In the genomic region with DNA sequence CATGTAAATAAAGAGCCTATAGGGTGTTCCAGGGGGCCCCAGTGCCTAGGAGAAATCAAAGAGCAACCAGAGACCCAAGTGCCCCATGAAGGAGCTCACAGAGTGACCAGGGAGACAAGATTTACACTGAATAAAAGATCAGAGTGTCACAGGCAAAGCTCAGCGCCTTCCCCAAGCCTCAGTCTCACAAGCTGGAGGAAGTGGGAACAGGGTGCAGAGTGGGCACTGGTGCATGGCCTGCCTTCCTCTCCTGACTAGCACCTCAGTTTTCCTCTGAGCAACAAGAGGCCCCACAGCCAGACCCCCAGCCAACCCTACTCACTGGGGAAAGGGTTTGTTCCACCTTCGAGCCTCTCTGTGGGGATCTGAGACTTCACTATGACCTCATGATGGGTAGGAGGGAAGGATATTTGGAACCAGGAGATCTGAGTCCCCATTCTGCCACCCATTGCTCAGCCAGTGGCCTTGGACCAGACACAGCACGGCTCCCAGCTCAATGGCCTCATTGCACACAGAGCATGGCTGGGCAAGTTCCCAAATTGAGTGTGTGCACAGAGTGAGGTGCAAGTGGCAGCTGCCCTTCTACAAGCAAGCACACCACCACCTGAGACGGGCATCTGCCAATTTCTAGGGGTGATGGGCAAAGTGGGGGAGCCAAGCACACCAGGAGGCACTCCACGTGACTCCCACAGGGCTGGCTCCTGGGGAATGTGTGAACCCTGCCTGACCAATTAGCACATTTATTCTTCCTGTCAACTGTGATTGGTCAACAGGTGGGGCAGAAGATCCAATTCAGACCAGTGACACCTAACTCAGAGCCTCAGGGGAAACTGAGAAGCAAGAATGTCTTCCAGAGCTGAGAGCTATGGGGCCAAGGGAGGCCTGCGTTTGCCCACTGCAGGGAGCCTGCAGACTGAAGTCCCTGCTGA, we compare ENCODE assay signal across 27 cellular contexts. TPM values are rescaled to one million over a fixed set of nuclear protein-coding genes. Genes with fewer than 3 reads are reported as not detected.
A peak's percentile ranks its signal among the peaks of the same experiment; 100 is the strongest.
DNase-seq lines count a peak whose midpoint lies in the region; ATAC-seq, FAIRE-seq and TF ChIP-seq lines count a peak whose summit lies in the region.
"Had no signal": no experiment of that assay in that cellular context is flagged by ENCODE, and none has a peak within 500 bp of the region (broad histone marks: within the 10 kb centered on the region; RNA-seq: fewer than 3 reads in every experiment).

No MANE protein-coding gene starts in this region.

- DNase-seq in NCI-H1092 treated with DMSO at 0.1 percent for 48 hours (lab: John Stamatoyannopoulos, UW) (peak; percentile 7), NCI-H1092 (lab: John Stamatoyannopoulos, UW) (no peak), bronchial epithelial cell (ENCODE audit: low read depth) (no peak), DMS53 (lab: John Stamatoyannopoulos, UW) (no peak)
- peak in 1 of 2 donors; percentile 45 for DNase-seq in stimulated activated effector memory CD8-positive, alpha-beta T cell treated with anti-CD3 and anti-CD28 coated beads, Interleukin-12 subunit alpha, Interleukin-12 subunit beta, amount 100 ng/mL, for 72 hours (ENCODE audit: low spot score in 2 of 2)
- DNase-seq: Caco-2; effector CD4-positive, alpha-beta T cell; foreskin melanocyte; NCI-H187; NCI-H748 treated with DMSO at 0.1 percent for 48 hours; OCI-M1; T1000 had no signal

- peaks cover 100% of the 10 kb centered on the region for H3K36me3 Mint-ChIP-seq in stimulated activated effector memory CD8-positive, alpha-beta T cell treated with anti-CD3 and anti-CD28 coated beads, Interleukin-12 subunit alpha, Interleukin-12 subunit beta, amount 100 ng/mL, for 72 hours
- H3K36me3 Mint-ChIP-seq: activated naive CD8-positive, alpha-beta T cell had no signal

- H3K27ac Mint-ChIP-seq in stimulated activated effector memory CD8-positive, alpha-beta T cell treated with anti-CD3 and anti-CD28 coated beads, Interleukin-12 subunit alpha, Interleukin-12 subunit beta, amount 100 ng/mL, for 72 hours = peak overlapping the region; percentile 98
- H3K27ac Mint-ChIP-seq: activated naive CD8-positive, alpha-beta T cell; stimulated activated naive CD8-positive, alpha-beta T cell treated with anti-CD3 and anti-CD28 coated beads, Interleukin-15, Interleukin-2, amounts not matched to agents 100 ng/mL and 50 ng/mL, for 24 hours had no signal

- peak; percentile 32 for FAIRE-seq in bronchial epithelial cell (lab: Jason Lieb, UNC)
- FAIRE-seq: astrocyte, H54 had no signal

- no peaks in the 10 kb centered on the region for H3K9me3 Mint-ChIP-seq in stimulated activated effector memory CD8-positive, alpha-beta T cell treated with anti-CD3 and anti-CD28 coated beads, Interleukin-12 subunit alpha, Interleukin-12 subunit beta, amount 100 ng/mL, for 72 hours
- H3K9me3 Mint-ChIP-seq: central memory CD8-positive, alpha-beta T cell; stimulated activated naive CD8-positive, alpha-beta T cell treated with anti-CD3 and anti-CD28 coated beads, Interleukin-15, Interleukin-2, amounts not matched to agents 100 ng/mL and 50 ng/mL, for 24 hours had no signal

- H3K4me3 ChIP-seq in bronchial epithelial cell (ENCODE audit: low read depth, low read length) = no peak overlapping the region
- H3K4me3 ChIP-seq: hepatocyte, smooth muscle cell, tibial nerve had no signal

- ATAC-seq in HG02759 (IDR thresholded peaks at IDR 0.05; ENCODE audit: unreplicated experiment) (peak; percentile 36), HG02885 (IDR thresholded peaks at IDR 0.05; ENCODE audit: poor library complexity, unreplicated experiment) (no peak), HG03135 (IDR thresholded peaks at IDR 0.05; ENCODE audit: unreplicated experiment) (no peak)
- no peak for ATAC-seq in stimulated activated effector memory CD8-positive, alpha-beta T cell treated with anti-CD3 and anti-CD28 coated beads, Interleukin-12 subunit alpha, Interleukin-12 subunit beta, amount 100 ng/mL, for 72 hours
- ATAC-seq: Right ventricle myocardium inferior had no signal

- no peaks in the 10 kb centered on the region for H3K36me3 ChIP-seq in bronchial epithelial cell (ENCODE audit: control insufficient read depth, insufficient read depth, low read length)
- H3K36me3 ChIP-seq: tibial nerve had no signal

- H3K27me3 ChIP-seq in bronchial epithelial cell (ENCODE audit: control insufficient read depth, insufficient read depth, low read length) = no peaks in the 10 kb centered on the region
- H3K27me3 ChIP-seq: hepatocyte, tibial nerve had no signal

- peak overlapping the region; percentile 79 for H3K4me3 Mint-ChIP-seq in stimulated activated effector memory CD8-positive, alpha-beta T cell treated with anti-CD3 and anti-CD28 coated beads, Interleukin-12 subunit alpha, Interleukin-12 subunit beta, amount 100 ng/mL, for 72 hours
- H3K4me3 Mint-ChIP-seq: activated naive CD8-positive, alpha-beta T cell; central memory CD8-positive, alpha-beta T cell; stimulated activated naive CD8-positive, alpha-beta T cell treated with anti-CD3 and anti-CD28 coated beads, Interleukin-15, Interleukin-2, amounts not matched to agents 100 ng/mL and 50 ng/mL, for 24 hours had no signal

- peaks cover 83% of the 10 kb centered on the region for H3K4me1 Mint-ChIP-seq in stimulated activated effector memory CD8-positive, alpha-beta T cell treated with anti-CD3 and anti-CD28 coated beads, Interleukin-12 subunit alpha, Interleukin-12 subunit beta, amount 100 ng/mL, for 72 hours

- no peak for TF ChIP-seq CTCF in bronchial epithelial cell (IDR thresholded peaks at IDR 0.05; ENCODE audit: insufficient read depth, low read length, severe bottlenecking)

RNA-seq across cellular contexts. Expression of a gene that starts 15.7 kb away (rescaled TPM):
- not detected in 2 replicates for total RNA-seq in bronchial epithelial cell
- total RNA-seq: astrocyte, Caco-2, HT-29 had no signal

RNA-seq across cellular contexts. Expression of a gene that starts 38.6 kb away (rescaled TPM):
- not detected in 2 replicates for total RNA-seq in bronchial epithelial cell
- total RNA-seq: activated CD8-positive, alpha-beta memory T cell treated with anti-CD3 and anti-CD28 coated beads for 36 hours; astrocyte; Caco-2; hepatocyte; HT-29; lower leg skin; Right ventricle myocardium inferior; smooth muscle cell had no signal

RNA-seq across cellular contexts. Expression of a gene that starts 57.1 kb away (rescaled TPM):
- under 0.01 TPM in 2 replicates for total RNA-seq in bronchial epithelial cell
- total RNA-seq: Caco-2, HT-29 had no signal
